In genomic region chr4:153067376-153067775, GRCh38 we compare ENCODE assay signal across 1 cellular context.
TF ChIP-seq lines count a peak whose summit lies in the region.

No MANE protein-coding gene starts in this region.

TF ChIP-seq in HepG2, 621 proteins besides CTCF, POLR2A, EP300 and RAD21 (continued from another document and continues in another):
- TF ChIP-seq, protein P1, sequence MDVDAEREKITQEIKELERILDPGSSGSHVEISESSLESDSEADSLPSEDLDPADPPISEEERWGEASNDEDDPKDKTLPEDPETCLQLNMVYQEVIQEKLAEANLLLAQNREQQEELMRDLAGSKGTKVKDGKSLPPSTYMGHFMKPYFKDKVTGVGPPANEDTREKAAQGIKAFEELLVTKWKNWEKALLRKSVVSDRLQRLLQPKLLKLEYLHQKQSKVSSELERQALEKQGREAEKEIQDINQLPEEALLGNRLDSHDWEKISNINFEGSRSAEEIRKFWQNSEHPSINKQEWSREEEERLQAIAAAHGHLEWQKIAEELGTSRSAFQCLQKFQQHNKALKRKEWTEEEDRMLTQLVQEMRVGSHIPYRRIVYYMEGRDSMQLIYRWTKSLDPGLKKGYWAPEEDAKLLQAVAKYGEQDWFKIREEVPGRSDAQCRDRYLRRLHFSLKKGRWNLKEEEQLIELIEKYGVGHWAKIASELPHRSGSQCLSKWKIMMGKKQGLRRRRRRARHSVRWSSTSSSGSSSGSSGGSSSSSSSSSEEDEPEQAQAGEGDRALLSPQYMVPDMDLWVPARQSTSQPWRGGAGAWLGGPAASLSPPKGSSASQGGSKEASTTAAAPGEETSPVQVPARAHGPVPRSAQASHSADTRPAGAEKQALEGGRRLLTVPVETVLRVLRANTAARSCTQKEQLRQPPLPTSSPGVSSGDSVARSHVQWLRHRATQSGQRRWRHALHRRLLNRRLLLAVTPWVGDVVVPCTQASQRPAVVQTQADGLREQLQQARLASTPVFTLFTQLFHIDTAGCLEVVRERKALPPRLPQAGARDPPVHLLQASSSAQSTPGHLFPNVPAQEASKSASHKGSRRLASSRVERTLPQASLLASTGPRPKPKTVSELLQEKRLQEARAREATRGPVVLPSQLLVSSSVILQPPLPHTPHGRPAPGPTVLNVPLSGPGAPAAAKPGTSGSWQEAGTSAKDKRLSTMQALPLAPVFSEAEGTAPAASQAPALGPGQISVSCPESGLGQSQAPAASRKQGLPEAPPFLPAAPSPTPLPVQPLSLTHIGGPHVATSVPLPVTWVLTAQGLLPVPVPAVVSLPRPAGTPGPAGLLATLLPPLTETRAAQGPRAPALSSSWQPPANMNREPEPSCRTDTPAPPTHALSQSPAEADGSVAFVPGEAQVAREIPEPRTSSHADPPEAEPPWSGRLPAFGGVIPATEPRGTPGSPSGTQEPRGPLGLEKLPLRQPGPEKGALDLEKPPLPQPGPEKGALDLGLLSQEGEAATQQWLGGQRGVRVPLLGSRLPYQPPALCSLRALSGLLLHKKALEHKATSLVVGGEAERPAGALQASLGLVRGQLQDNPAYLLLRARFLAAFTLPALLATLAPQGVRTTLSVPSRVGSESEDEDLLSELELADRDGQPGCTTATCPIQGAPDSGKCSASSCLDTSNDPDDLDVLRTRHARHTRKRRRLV (CRISPR knock-in tag; IDR thresholded peaks at IDR 0.05), result no peak
- TF ChIP-seq MAFG (CRISPR knock-in tag; IDR thresholded peaks at IDR 0.05) (no peak), ZNF530 (CRISPR knock-in tag; IDR thresholded peaks at IDR 0.05; ENCODE audit: low read depth) (no peak), ZBTB21 (CRISPR knock-in tag; IDR thresholded peaks at IDR 0.05) (no peak), GFI1 (CRISPR knock-in tag; IDR thresholded peaks at IDR 0.05; ENCODE audit: borderline replicate concordance) (peak; percentile 33; the same call in 1 of the 2 replicates), MNT (IDR thresholded peaks at IDR 0.05) (no peak), ZNF724P (CRISPR knock-in tag; IDR thresholded peaks at IDR 0.05; ENCODE audit: borderline replicate concordance) (no peak), RFXAP (CRISPR knock-in tag; IDR thresholded peaks at IDR 0.05; ENCODE audit: borderline replicate concordance) (no peak), ZNF34 (CRISPR knock-in tag; IDR thresholded peaks at IDR 0.05; ENCODE audit: borderline replicate concordance) (no peak), HNRNPL (IDR thresholded peaks at IDR 0.05; ENCODE audit: low read depth, low read length) (no peak), LRRFIP1 (CRISPR knock-in tag; conservative IDR thresholded peaks at IDR 0.05) (no peak), PRMT3 (CRISPR knock-in tag; IDR thresholded peaks at IDR 0.05; ENCODE audit: borderline replicate concordance, low read depth) (no peak), FLYWCH1 (CRISPR knock-in tag; IDR thresholded peaks at IDR 0.05) (no peak), ZNF776 (CRISPR knock-in tag; IDR thresholded peaks at IDR 0.05) (no peak), GATAD1 (CRISPR knock-in tag; IDR thresholded peaks at IDR 0.05) (no peak), DBP (CRISPR knock-in tag; IDR thresholded peaks at IDR 0.05; ENCODE audit: not compliant biosample characterization) (no peak), PITX1 (CRISPR knock-in tag; IDR thresholded peaks at IDR 0.05) (no peak), ISX (CRISPR knock-in tag; conservative IDR thresholded peaks at IDR 0.05) (no peak), ZHX1 (CRISPR knock-in tag; IDR thresholded peaks at IDR 0.05; ENCODE audit: low read depth) (no peak), PHF21A (CRISPR knock-in tag; IDR thresholded peaks at IDR 0.05) (0 out of 2 replicates have a peak, but pooled peaks have one; percentile 57), SOX6 (IDR thresholded peaks at IDR 0.05) (no peak), SOX6 (CRISPR knock-in tag; IDR thresholded peaks at IDR 0.05) (peak; percentile 64), ZNF350 (CRISPR knock-in tag; IDR thresholded peaks at IDR 0.05; ENCODE audit: borderline replicate concordance, low read depth) (no peak), ZNF773 (CRISPR knock-in tag; IDR thresholded peaks at IDR 0.05; ENCODE audit: borderline replicate concordance) (no peak), CBFB (CRISPR knock-in tag; IDR thresholded peaks at IDR 0.05) (no peak), CHD2 (IDR thresholded peaks at IDR 0.05; ENCODE audit: low read depth, low read length) (no peak), ZNF274 (CRISPR knock-in tag; IDR thresholded peaks at IDR 0.05) (no peak), ZNF276 (CRISPR knock-in tag; IDR thresholded peaks at IDR 0.05; ENCODE audit: low read depth) (no peak), POLR2AphosphoS5 (IDR thresholded peaks at IDR 0.05; ENCODE audit: low read depth, low read length) (no peak), KDM5A (IDR thresholded peaks at IDR 0.05; ENCODE audit: borderline replicate concordance, low read length) (no peak), NR2F6 (IDR thresholded peaks at IDR 0.05) (no peak), NR2F6 (CRISPR knock-in tag; IDR thresholded peaks at IDR 0.05) (no peak), FOXA3 (CRISPR knock-in tag; IDR thresholded peaks at IDR 0.05) (peak; percentile 63), CENPT (CRISPR knock-in tag; IDR thresholded peaks at IDR 0.05; ENCODE audit: low read depth) (no peak), SKIL (CRISPR knock-in tag; IDR thresholded peaks at IDR 0.05; ENCODE audit: borderline replicate concordance) (no peak), SNAPC2 (CRISPR knock-in tag; IDR thresholded peaks at IDR 0.05) (no peak), ZNF207 (IDR thresholded peaks at IDR 0.05; ENCODE audit: borderline replicate concordance) (no peak), ZMAT3 (CRISPR knock-in tag; conservative IDR thresholded peaks at IDR 0.05) (no peak)
- TF ChIP-seq, protein P2, sequence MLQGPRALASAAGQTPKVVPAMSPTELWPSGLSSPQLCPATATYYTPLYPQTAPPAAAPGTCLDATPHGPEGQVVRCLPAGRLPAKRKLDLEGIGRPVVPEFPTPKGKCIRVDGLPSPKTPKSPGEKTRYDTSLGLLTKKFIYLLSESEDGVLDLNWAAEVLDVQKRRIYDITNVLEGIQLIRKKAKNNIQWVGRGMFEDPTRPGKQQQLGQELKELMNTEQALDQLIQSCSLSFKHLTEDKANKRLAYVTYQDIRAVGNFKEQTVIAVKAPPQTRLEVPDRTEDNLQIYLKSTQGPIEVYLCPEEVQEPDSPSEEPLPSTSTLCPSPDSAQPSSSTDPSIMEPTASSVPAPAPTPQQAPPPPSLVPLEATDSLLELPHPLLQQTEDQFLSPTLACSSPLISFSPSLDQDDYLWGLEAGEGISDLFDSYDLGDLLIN (CRISPR knock-in tag; IDR thresholded peaks at IDR 0.05; ENCODE audit: borderline replicate concordance), result no peak
- TF ChIP-seq, protein P3, sequence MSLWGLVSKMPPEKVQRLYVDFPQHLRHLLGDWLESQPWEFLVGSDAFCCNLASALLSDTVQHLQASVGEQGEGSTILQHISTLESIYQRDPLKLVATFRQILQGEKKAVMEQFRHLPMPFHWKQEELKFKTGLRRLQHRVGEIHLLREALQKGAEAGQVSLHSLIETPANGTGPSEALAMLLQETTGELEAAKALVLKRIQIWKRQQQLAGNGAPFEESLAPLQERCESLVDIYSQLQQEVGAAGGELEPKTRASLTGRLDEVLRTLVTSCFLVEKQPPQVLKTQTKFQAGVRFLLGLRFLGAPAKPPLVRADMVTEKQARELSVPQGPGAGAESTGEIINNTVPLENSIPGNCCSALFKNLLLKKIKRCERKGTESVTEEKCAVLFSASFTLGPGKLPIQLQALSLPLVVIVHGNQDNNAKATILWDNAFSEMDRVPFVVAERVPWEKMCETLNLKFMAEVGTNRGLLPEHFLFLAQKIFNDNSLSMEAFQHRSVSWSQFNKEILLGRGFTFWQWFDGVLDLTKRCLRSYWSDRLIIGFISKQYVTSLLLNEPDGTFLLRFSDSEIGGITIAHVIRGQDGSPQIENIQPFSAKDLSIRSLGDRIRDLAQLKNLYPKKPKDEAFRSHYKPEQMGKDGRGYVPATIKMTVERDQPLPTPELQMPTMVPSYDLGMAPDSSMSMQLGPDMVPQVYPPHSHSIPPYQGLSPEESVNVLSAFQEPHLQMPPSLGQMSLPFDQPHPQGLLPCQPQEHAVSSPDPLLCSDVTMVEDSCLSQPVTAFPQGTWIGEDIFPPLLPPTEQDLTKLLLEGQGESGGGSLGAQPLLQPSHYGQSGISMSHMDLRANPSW (CRISPR knock-in tag; IDR thresholded peaks at IDR 0.05; ENCODE audit: borderline replicate concordance), result no peak
- TF ChIP-seq, protein P4, sequence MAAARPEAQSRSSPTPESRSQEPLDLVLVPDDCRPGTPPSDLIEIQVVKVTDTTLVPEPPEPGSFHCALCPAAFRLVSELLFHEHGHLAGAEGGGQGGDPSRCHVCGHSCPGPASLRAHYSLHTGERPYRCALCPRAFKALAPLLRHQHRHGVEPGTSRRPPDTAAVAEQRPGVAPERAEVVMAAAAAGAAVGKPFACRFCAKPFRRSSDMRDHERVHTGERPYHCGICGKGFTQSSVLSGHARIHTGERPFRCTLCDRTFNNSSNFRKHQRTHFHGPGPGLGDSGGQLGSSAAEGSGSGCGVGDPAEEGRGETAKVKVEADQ (CRISPR knock-in tag; IDR thresholded peaks at IDR 0.05; ENCODE audit: borderline replicate concordance), result 0 out of 2 replicates have a peak, but pooled peaks have one; percentile 33
